ENCODE assay signal across 1 cellular context in the genomic region with DNA sequence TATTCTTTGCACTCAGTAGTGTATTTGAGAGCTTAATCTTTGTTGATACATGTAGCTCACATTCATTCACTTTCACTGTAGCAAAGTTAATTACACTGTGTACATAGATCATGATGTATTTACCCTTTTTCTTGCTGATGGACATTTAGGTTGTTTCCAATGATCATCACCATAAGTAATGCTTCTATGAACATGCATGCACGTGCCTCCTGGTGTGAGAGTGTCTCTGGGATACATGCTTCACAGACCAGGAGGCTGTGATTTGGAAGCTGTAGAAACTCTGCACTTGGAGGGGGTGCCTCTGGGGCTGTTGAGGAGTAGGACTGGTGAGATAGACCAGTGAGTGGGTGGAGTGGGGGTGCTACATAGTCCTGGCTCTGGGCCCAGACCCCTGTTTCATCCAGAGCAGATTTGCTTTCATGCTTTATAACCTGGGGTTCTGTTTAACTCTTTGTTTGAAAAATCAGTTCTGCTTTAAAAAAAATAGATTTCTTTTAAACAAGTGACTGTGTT.
TF ChIP-seq lines count a peak whose summit lies in the region.

No MANE protein-coding gene starts in this region.

TF ChIP-seq in HepG2, 621 proteins besides CTCF, POLR2A, EP300 and RAD21 (continued from another document):
- TF ChIP-seq, protein P1, sequence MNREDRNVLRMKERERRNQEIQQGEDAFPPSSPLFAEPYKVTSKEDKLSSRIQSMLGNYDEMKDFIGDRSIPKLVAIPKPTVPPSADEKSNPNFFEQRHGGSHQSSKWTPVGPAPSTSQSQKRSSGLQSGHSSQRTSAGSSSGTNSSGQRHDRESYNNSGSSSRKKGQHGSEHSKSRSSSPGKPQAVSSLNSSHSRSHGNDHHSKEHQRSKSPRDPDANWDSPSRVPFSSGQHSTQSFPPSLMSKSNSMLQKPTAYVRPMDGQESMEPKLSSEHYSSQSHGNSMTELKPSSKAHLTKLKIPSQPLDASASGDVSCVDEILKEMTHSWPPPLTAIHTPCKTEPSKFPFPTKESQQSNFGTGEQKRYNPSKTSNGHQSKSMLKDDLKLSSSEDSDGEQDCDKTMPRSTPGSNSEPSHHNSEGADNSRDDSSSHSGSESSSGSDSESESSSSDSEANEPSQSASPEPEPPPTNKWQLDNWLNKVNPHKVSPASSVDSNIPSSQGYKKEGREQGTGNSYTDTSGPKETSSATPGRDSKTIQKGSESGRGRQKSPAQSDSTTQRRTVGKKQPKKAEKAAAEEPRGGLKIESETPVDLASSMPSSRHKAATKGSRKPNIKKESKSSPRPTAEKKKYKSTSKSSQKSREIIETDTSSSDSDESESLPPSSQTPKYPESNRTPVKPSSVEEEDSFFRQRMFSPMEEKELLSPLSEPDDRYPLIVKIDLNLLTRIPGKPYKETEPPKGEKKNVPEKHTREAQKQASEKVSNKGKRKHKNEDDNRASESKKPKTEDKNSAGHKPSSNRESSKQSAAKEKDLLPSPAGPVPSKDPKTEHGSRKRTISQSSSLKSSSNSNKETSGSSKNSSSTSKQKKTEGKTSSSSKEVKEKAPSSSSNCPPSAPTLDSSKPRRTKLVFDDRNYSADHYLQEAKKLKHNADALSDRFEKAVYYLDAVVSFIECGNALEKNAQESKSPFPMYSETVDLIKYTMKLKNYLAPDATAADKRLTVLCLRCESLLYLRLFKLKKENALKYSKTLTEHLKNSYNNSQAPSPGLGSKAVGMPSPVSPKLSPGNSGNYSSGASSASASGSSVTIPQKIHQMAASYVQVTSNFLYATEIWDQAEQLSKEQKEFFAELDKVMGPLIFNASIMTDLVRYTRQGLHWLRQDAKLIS (CRISPR knock-in tag; IDR thresholded peaks at IDR 0.05) = 0 out of 2 replicates have a peak, but pooled peaks have one; percentile 0
